Comparison of ENCODE assay signal across 1 cellular context in genomic region chr7:16428672-16429071, GRCh38.
TF ChIP-seq lines count a peak whose summit lies in the region.

No MANE protein-coding gene starts in this region.

TF ChIP-seq in K562, 482 proteins besides CTCF, POLR2A, EP300 and RAD21:
- TF ChIP-seq ZNF24 (IDR thresholded peaks at IDR 0.05) (no peak), ZNF174 (CRISPR knock-in tag; IDR thresholded peaks at IDR 0.05) (no peak), SRSF1 (IDR thresholded peaks at IDR 0.05; ENCODE audit: low read depth, low read length) (no peak), SOX6 (IDR thresholded peaks at IDR 0.05) (peak; percentile 52; the same call in 1 of the 2 replicates), NCOR1 (IDR thresholded peaks at IDR 0.05) (no peak), ARID1B (IDR thresholded peaks at IDR 0.05) (0 out of 2 replicates have a peak, but pooled peaks have one; percentile 14), CHD7 (IDR thresholded peaks at IDR 0.05; ENCODE audit: low read depth, low read length) (no peak), IRF2 (CRISPR knock-in tag; IDR thresholded peaks at IDR 0.05) (no peak), BACH1 (tag; IDR thresholded peaks at IDR 0.05) (peak; percentile 57; the same call in 1 of the 2 replicates), PBX2 (CRISPR knock-in tag; IDR thresholded peaks at IDR 0.05; ENCODE audit: low read depth) (no peak), PBX2 (tag; conservative IDR thresholded peaks at IDR 0.05; ENCODE audit: low read depth) (no peak), ZBTB43 (CRISPR knock-in tag; IDR thresholded peaks at IDR 0.05) (no peak), MIER1 (IDR thresholded peaks at IDR 0.05; ENCODE audit: low read depth) (no peak), MTF1 (CRISPR knock-in tag; IDR thresholded peaks at IDR 0.05; ENCODE audit: borderline replicate concordance) (no peak), ZNF76 (CRISPR knock-in tag; IDR thresholded peaks at IDR 0.05; ENCODE audit: borderline replicate concordance) (no peak), NELFE (IDR thresholded peaks at IDR 0.05; ENCODE audit: insufficient read depth, insufficient read length) (no peak), ZFP30 (CRISPR knock-in tag; IDR thresholded peaks at IDR 0.05; ENCODE audit: borderline replicate concordance) (no peak), TEAD4 (IDR thresholded peaks at IDR 0.05; ENCODE audit: low read length) (peak; percentile 62; the same call in 1 of the 2 replicates), TEAD4 (CRISPR knock-in tag; IDR thresholded peaks at IDR 0.05; ENCODE audit: borderline replicate concordance) (no peak), KDM4B (IDR thresholded peaks at IDR 0.05; ENCODE audit: borderline replicate concordance in 2 of 2, low read depth in 1 of 2) (no peak), SMARCE1 (IDR thresholded peaks at IDR 0.05) (peak; percentile 23; the same call in 1 of the 2 replicates), FOXA3 (CRISPR knock-in tag; conservative IDR thresholded peaks at IDR 0.05 in 1 of 2, IDR thresholded peaks at IDR 0.05 in 1 of 2) (peak in 1 of 2 experiments; percentile 66; a peak in 2 of 4 replicates), CTBP1 (IDR thresholded peaks at IDR 0.05; ENCODE audit: borderline replicate concordance) (no peak), ZBTB26 (CRISPR knock-in tag; IDR thresholded peaks at IDR 0.05) (no peak), ZNF140 (CRISPR knock-in tag; IDR thresholded peaks at IDR 0.05) (no peak), ZNF263 (CRISPR knock-in tag; IDR thresholded peaks at IDR 0.05; ENCODE audit: borderline replicate concordance) (no peak), MCM3 (IDR thresholded peaks at IDR 0.05) (no peak), GABPA (tag; conservative IDR thresholded peaks at IDR 0.05; ENCODE audit: low read depth) (peak; percentile 28; the same call in 1 of the 2 replicates), ZNF324 (CRISPR knock-in tag; IDR thresholded peaks at IDR 0.05) (no peak), TRIM24 (IDR thresholded peaks at IDR 0.05) (no peak)
TF ChIP-seq in K562: peak in this region for 7.
